In the genomic region with DNA sequence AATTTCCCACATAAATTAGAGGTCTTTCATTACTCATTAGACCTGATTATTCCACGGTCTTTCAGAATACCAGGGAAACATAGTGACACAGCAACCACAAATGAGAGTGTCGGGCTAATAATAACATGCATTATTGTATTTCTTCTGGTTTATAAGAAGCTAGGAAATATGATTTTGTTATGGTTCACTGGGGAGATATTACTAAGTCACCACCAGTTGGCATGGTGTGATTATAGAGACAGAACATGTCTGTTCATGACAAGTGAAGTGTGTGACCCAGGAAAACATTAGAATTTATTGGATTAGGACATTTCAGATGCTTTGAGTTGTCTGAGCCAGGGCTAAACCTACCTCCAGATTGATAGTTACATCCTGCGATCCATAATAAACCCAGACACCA, we compare ENCODE assay signal across 21 cellular contexts.
"Had no signal": no experiment of that assay in that cellular context is flagged by ENCODE, and none has a peak within 500 bp of the region (broad histone marks: within the 10 kb centered on the region; RNA-seq: fewer than 3 reads in every experiment).

No MANE protein-coding gene starts in this region.

- DNase-seq: Kasumi-1, MM.1S, NCI-H1092 treated with DMSO at 0.1 percent for 48 hours, NCI-H1417, NCI-H1436 treated with DMSO at 0.1 percent for 48 hours, NCI-H1694, NCI-H1930, NCI-H2081, NCI-H2107, NCI-H345, NCI-H446 treated with DMSO at 0.1 percent for 48 hours, NCI-H510A treated with DMSO at 0.1 percent for 48 hours, NCI-H526, Right ventricle myocardium superior, RPMI8226, SIG-M5 had no signal

- H3K4me1 ChIP-seq: SJSA1 had no signal

- H3K9ac ChIP-seq: KMS-11 had no signal

- H3K27ac ChIP-seq: HL-60, KMS-11, SJSA1, SK-N-MC had no signal

- H3K4me2 ChIP-seq: KMS-11 had no signal

- H3K4me3 ChIP-seq: K562, SJSA1, SK-N-MC had no signal

- H3K9me3 ChIP-seq: SJSA1 had no signal

- H3K36me3 ChIP-seq: SJSA1 had no signal

- H3K27me3 ChIP-seq: SJSA1 had no signal
